In the genomic region with DNA sequence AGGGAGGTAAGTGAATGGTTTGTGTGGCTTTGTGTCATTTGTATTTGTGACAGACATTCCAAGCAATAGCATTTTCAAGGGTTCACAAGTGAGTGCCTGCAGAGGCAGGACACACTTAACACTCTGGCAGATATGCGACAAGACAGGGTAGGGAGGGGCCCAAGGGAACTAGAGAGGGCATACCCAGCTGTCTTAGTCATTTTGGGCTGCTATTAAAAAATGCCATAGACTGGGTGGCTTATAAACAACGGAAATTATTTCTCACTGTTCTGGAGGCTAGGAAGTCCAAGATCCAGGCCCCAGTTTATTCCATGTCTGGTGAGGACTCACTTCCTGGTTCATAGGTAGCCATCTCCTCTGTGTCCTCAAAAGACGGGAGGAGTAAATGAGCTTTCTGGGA, we compare ENCODE assay signal across 14 cellular contexts.
DNase-seq lines count a peak whose midpoint lies in the region; ATAC-seq and TF ChIP-seq lines count a peak whose summit lies in the region.
"Had no signal": no experiment of that assay in that cellular context is flagged by ENCODE, and none has a peak within 500 bp of the region (broad histone marks: within the 10 kb centered on the region; RNA-seq: fewer than 3 reads in every experiment).

No MANE protein-coding gene starts in this region.

- H3K4me3 Mint-ChIP-seq in naive thymus-derived CD4-positive, alpha-beta T cell, result no peak overlapping the region
- H3K4me3 Mint-ChIP-seq: activated naive CD4-positive, alpha-beta T cell treated with anti-CD3 and anti-CD28 coated beads for 36 hours had no signal

- H3K4me1 ChIP-seq in smooth muscle cell (ENCODE audit: low read depth), result no peaks in the 10 kb centered on the region
- H3K4me1 ChIP-seq in naive thymus-derived CD4-positive, alpha-beta T cell (ENCODE audit: control insufficient read depth in 2 of 2, insufficient read depth in 2 of 2, low read length in 2 of 2), result no peaks in the 10 kb centered on the region

- H3F3A ChIP-seq in smooth muscle cell (ENCODE audit: low read depth), result no peaks in the 10 kb centered on the region

- H3K9ac ChIP-seq in smooth muscle cell (ENCODE audit: low read depth), result no peak overlapping the region

- peak overlapping the region; percentile 12 for H3K4me2 ChIP-seq in smooth muscle cell

- no peaks in the 10 kb centered on the region for H3K36me3 ChIP-seq in smooth muscle cell (ENCODE audit: low read depth)
- H3K36me3 ChIP-seq in naive thymus-derived CD4-positive, alpha-beta T cell (ENCODE audit: control insufficient read depth in 2 of 3, insufficient read depth in 3 of 3, low read length in 3 of 3), result no peaks in the 10 kb centered on the region

- no peaks in the 10 kb centered on the region for H3K27me3 ChIP-seq in smooth muscle cell (ENCODE audit: low read depth)
- no peaks in the 10 kb centered on the region for H3K27me3 ChIP-seq in naive thymus-derived CD4-positive, alpha-beta T cell (ENCODE audit: control insufficient read depth in 2 of 2, insufficient read depth in 2 of 2, low read length in 2 of 2)
- H3K27me3 ChIP-seq: dorsolateral prefrontal cortex had no signal

- 27% methylated on average over 3 of the region's 3 CpGs for WGBS in smooth muscle cell (ENCODE audit: low lambda C conversion rate)

- CTCF ChIA-PET in naive thymus-derived CD4-positive, alpha-beta T cell (lab: Charles Lee), result no interaction called here

- peaks cover 0 to 12% (median 3%) of the 10 kb centered on the region in 5 donors for H3K36me3 Mint-ChIP-seq in naive thymus-derived CD4-positive, alpha-beta T cell

- no peak for TF ChIP-seq CTCF in smooth muscle cell (IDR thresholded peaks at IDR 0.05; ENCODE audit: borderline replicate concordance, insufficient read depth, poor library complexity, severe bottlenecking)

- no peak overlapping the region for H2AFZ ChIP-seq in smooth muscle cell (ENCODE audit: low read depth)

- DNase-seq in GM03348 (ENCODE audit: low spot score) (peak; percentile 51), M059J (ENCODE audit: low read depth) (peak; percentile 98), smooth muscle cell (lab: John Stamatoyannopoulos, UW; ENCODE audit: unreplicated experiment) (no peak), retina (no peak)
- DNase-seq in naive thymus-derived CD4-positive, alpha-beta T cell, result no peak
- DNase-seq: activated naive CD4-positive, alpha-beta T cell treated with anti-CD3 and anti-CD28 coated beads for 36 hours; dorsolateral prefrontal cortex; hippocampal formation; mucosa of descending colon; NCI-H774; small intestine had no signal

- no peak overlapping the region for H3K4me3 ChIP-seq in smooth muscle cell
- no peak overlapping the region for H3K4me3 ChIP-seq in naive thymus-derived CD4-positive, alpha-beta T cell (ENCODE audit: low read length)
- H3K4me3 ChIP-seq: dorsolateral prefrontal cortex, mucosa of descending colon had no signal

- H4K20me1 ChIP-seq in smooth muscle cell (ENCODE audit: low read depth), result no peaks in the 10 kb centered on the region

- H3K27me3 Mint-ChIP-seq in naive thymus-derived CD4-positive, alpha-beta T cell, result no peaks in the 10 kb centered on the region

- POLR2A ChIA-PET in naive thymus-derived CD4-positive, alpha-beta T cell (lab: Charles Lee), result no interaction called here

- H3K4me1 Mint-ChIP-seq in naive thymus-derived CD4-positive, alpha-beta T cell, result peaks cover 0 to 23% (median 0%) of the 10 kb centered on the region in 7 donors

- H3K9me3 Mint-ChIP-seq in naive thymus-derived CD4-positive, alpha-beta T cell, result peaks cover 0 to 11% (median 0%) of the 10 kb centered on the region in 11 donors
- H3K9me3 Mint-ChIP-seq: activated naive CD4-positive, alpha-beta T cell treated with anti-CD3 and anti-CD28 coated beads for 36 hours had no signal

- ATAC-seq in esophagus mucosa, result peak; percentile 35
- no peak for ATAC-seq in HG03095 (IDR thresholded peaks at IDR 0.05; ENCODE audit: unreplicated experiment)
- no peak for ATAC-seq in GM21515 (IDR thresholded peaks at IDR 0.05; ENCODE audit: unreplicated experiment)
- ATAC-seq in naive thymus-derived CD4-positive, alpha-beta T cell, result no peak
- ATAC-seq: mucosa of descending colon had no signal

- intact Hi-C loops in naive thymus-derived CD4-positive, alpha-beta T cell (cut with micrococcal nuclease), result no loop called here

- no peaks in the 10 kb centered on the region for H3K9me3 ChIP-seq in smooth muscle cell (replicated peaks; ENCODE audit: low read depth)
- H3K9me3 ChIP-seq in naive thymus-derived CD4-positive, alpha-beta T cell (ENCODE audit: control insufficient read depth in 2 of 3, low read length in 3 of 3), result no peaks in the 10 kb centered on the region
- H3K9me3 ChIP-seq: mucosa of descending colon had no signal

- no peaks in the 10 kb centered on the region for H3K79me2 ChIP-seq in smooth muscle cell (ENCODE audit: low read depth)

- H3K27ac ChIP-seq in smooth muscle cell (ENCODE audit: low read depth), result peak overlapping the region; percentile 54
- no peak overlapping the region for H3K27ac ChIP-seq in naive thymus-derived CD4-positive, alpha-beta T cell (ENCODE audit: low read depth, low read length)
- H3K27ac ChIP-seq: dorsolateral prefrontal cortex had no signal

- no peak overlapping the region for H3K27ac Mint-ChIP-seq in naive thymus-derived CD4-positive, alpha-beta T cell
- H3K27ac Mint-ChIP-seq: activated naive CD4-positive, alpha-beta T cell treated with anti-CD3 and anti-CD28 coated beads for 36 hours had no signal

Comparison
In these comparisons a context has a peak if more than half of its experiments do, and no peak if none do; other contexts are left out.
1. DNase-seq: peak in GM03348 (single experiment) and M059J (single experiment); none in smooth muscle cell (single experiment), retina (single experiment) and naive thymus-derived CD4-positive, alpha-beta T cell (0 of 9).